ENCODE assay signal across 1 cellular context in genomic region chr12:26691234-26691970, GRCh38.
TF ChIP-seq lines count a peak whose summit lies in the region.

No MANE protein-coding gene starts in this region.

TF ChIP-seq in GM23338, 12 proteins besides CTCF, POLR2A, EP300 and RAD21:
- TF ChIP-seq ZNF462 (CRISPR knock-in tag; IDR thresholded peaks at IDR 0.05), result peak; percentile 90
- TF ChIP-seq STAT1 (IDR thresholded peaks at IDR 0.05; ENCODE audit: unreplicated experiment), result no peak
- no peak for TF ChIP-seq POLR2AphosphoS5 (IDR thresholded peaks at IDR 0.05; ENCODE audit: low read depth)
- TF ChIP-seq CREB1 (CRISPR knock-in tag; IDR thresholded peaks at IDR 0.05; ENCODE audit: low read depth), result peak; percentile 48; the same call in 1 of the 2 replicates
- no peak for TF ChIP-seq EZH2 (IDR thresholded peaks at IDR 0.05; ENCODE audit: low read depth, unreplicated experiment)
